1 cellular context compared by ENCODE assay signal in genomic region chr3:167714871-167715270, GRCh38.
TF ChIP-seq lines count a peak whose summit lies in the region.

No MANE protein-coding gene starts in this region.

TF ChIP-seq in GM12878, 131 proteins besides CTCF, POLR2A, EP300 and RAD21:
- TF ChIP-seq ZBTB40 (IDR thresholded peaks at IDR 0.05; ENCODE audit: borderline replicate concordance) (no peak), BRCA1 (IDR thresholded peaks at IDR 0.05; ENCODE audit: low read depth, low read length) (no peak), RB1 (IDR thresholded peaks at IDR 0.05; ENCODE audit: borderline replicate concordance) (no peak), ETV6 (conservative IDR thresholded peaks at IDR 0.05 in 1 of 2, IDR thresholded peaks at IDR 0.05 in 1 of 2; ENCODE audit: borderline replicate concordance in 1 of 2, low read depth in 1 of 2) (no peak), GATAD2B (conservative IDR thresholded peaks at IDR 0.05; ENCODE audit: low read depth) (no peak), IRF5 (IDR thresholded peaks at IDR 0.05; ENCODE audit: borderline replicate concordance) (no peak), KDM1A (IDR thresholded peaks at IDR 0.05; ENCODE audit: borderline replicate concordance) (no peak), HDGF (IDR thresholded peaks at IDR 0.05) (no peak)
TF ChIP-seq in GM12878: peak in this region for 0.
